31 cellular contexts compared by ENCODE assay signal in the genomic region with DNA sequence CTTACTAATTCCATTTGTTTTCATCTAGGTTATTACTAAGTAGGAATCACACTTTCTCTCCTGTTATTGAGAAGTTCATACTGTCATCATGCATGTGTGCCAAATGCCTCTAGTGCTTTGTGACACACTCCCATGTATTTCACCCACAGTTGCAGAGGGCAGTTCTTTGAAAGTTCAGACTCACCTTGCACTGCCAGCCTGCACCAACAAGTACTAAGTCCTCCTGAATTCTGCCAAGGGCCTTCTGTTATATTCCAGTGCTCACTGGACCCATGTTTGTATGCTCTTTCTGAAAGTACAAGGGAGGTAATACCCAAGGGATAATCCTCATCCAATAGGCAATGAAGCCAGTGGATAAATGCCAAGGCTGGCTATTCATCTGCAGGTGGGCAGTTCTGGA.
"Had no signal": no experiment of that assay in that cellular context is flagged by ENCODE, and none has a peak within 500 bp of the region (broad histone marks: within the 10 kb centered on the region; RNA-seq: fewer than 3 reads in every experiment).

No MANE protein-coding gene starts in this region.

- H3K9me3 ChIP-seq: adrenal gland, body of pancreas, breast epithelium had no signal

- H3K27ac ChIP-seq: adrenal gland, body of pancreas, brain microvascular endothelial cell, breast epithelium, VCaP had no signal

- H3K4me3 ChIP-seq: adrenal gland, body of pancreas, breast epithelium had no signal

- DNase-seq: activated B cell treated with CpG ODN at 0.5 μM for 24 hours; activated CD4-positive, alpha-beta memory T cell treated with anti-CD3 and anti-CD28 coated beads for 36 hours; activated CD4-positive, alpha-beta T cell treated with anti-CD3 and anti-CD28 coated beads for 4 hours; activated CD4-positive, alpha-beta T cell treated with anti-CD3 and anti-CD28 coated beads, Interleukin-2, amount 10 ng/mL, durations not matched to agents 24 days and 14 days; activated CD4-positive, alpha-beta T cell treated with anti-CD3 and anti-CD28 coated beads, Interleukin-2, amount 50 U/mL, for 1 hour; activated CD4-positive, alpha-beta T cell treated with anti-CD3 and anti-CD28 coated beads, Interleukin-2, amount 50 U/mL, for 4 hours; activated CD4-positive, CD25-positive, alpha-beta regulatory T cell treated with anti-CD3 and anti-CD28 coated beads, Interleukin-2, amount 50 U/mL, for 72 hours; activated CD8-positive, alpha-beta memory T cell treated with anti-CD3 and anti-CD28 coated beads, Interleukin-2, amount 50 U/mL, for 4 hours; activated CD8-positive, alpha-beta T cell treated with anti-CD3 and anti-CD28 coated beads for 36 hours; activated effector memory CD4-positive, alpha-beta T cell treated with anti-CD3 and anti-CD28 coated beads, Interleukin-2, amount 50 U/mL, for 16 hours; activated gamma-delta T cell treated with Interleukin-2 at 50 U/mL for 16 hours; activated naive CD4-positive, alpha-beta T cell; activated naive CD4-positive, alpha-beta T cell treated with anti-CD3 and anti-CD28 coated beads for 36 hours; activated naive CD4-positive, alpha-beta T cell treated with anti-CD3 and anti-CD28 coated beads, Interleukin-2, amount 50 U/mL, for 16 hours; activated naive CD8-positive, alpha-beta T cell treated with anti-CD3 and anti-CD28 coated beads for 36 hours; activated T-cell treated with anti-CD3 and anti-CD28 coated beads for 4 hours; activated T-cell treated with anti-CD3 and anti-CD28 coated beads, Interleukin-2, amount 50 U/mL, for 1 hour; activated T-cell treated with anti-CD3 and anti-CD28 coated beads, Interleukin-2, amount 50 U/mL, for 4 hours; activated T-cell treated with anti-CD3 and anti-CD28 coated beads, Interleukin-2, amount 50 U/mL, for 72 hours; adrenal gland; amniotic stem cell; aorta; body of pancreas; brain microvascular endothelial cell; central memory CD4-positive, alpha-beta T cell; T-helper 2 cell; T-helper 9 cell had no signal

- ATAC-seq: activated CD8-positive, alpha-beta T cell treated with anti-CD3 and anti-CD28 coated beads for 36 hours; activated naive CD4-positive, alpha-beta T cell treated with anti-CD3 and anti-CD28 coated beads, Interleukin-2, amount 50 U/mL, for 72 hours; activated T-cell treated with anti-CD3 and anti-CD28 coated beads, Interleukin-2, amount 50 U/mL, for 4 hours; activated T-cell treated with anti-CD3 and anti-CD28 coated beads, Interleukin-2, amount 50 U/mL, for 72 hours; activated T-helper 17 cell treated with anti-CD3 and anti-CD28 coated beads, Interleukin-2, amount 50 U/mL, for 72 hours; body of pancreas had no signal

- H3K4me1 ChIP-seq: adrenal gland, body of pancreas, breast epithelium had no signal

- H3K36me3 ChIP-seq: adrenal gland, brain microvascular endothelial cell, breast epithelium had no signal

- H3K27me3 ChIP-seq: adrenal gland, body of pancreas, brain microvascular endothelial cell, breast epithelium had no signal
